1 cellular context compared by ENCODE assay signal in genomic region chr2:215619989-215620388, GRCh38.
TF ChIP-seq lines count a peak whose summit lies in the region.

No MANE protein-coding gene starts in this region.

TF ChIP-seq in SK-N-SH treated with all-trans-retinoic acid at 6 μM for 48 hours, 23 proteins besides CTCF, POLR2A, EP300 and RAD21 (continued from another document):
- TF ChIP-seq POU6F1 (CRISPR knock-in tag; IDR thresholded peaks at IDR 0.05; ENCODE audit: borderline replicate concordance, low read depth): no peak
- TF ChIP-seq ISL1 (CRISPR knock-in tag; IDR thresholded peaks at IDR 0.05): no peak
